ENCODE assay signal across 11 cellular contexts in the genomic region with DNA sequence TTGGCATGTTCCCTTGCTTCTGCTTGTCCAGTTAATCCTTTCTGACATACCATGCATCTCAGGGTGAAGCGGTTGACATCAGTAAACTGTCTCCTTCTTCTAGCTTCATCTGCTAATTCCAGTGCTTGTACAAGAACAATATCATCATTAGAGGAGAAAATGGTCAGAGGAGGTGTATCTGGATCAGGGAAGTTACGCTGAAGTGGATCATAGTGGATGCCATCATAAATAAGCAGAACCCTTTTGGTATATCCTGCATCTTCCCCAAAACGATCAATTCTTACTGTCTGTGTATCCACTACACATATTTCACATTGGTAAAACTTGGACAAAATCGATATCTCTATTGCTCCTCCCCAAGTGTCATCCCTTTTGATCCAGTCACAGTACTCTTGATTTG. TPM values are rescaled to one million over a fixed set of nuclear protein-coding genes. Genes with fewer than 3 reads are reported as not detected.
DNase-seq lines count a peak whose midpoint lies in the region; ATAC-seq, FAIRE-seq and TF ChIP-seq lines count a peak whose summit lies in the region.
"Had no signal": no experiment of that assay in that cellular context is flagged by ENCODE, and none has a peak within 500 bp of the region (broad histone marks: within the 10 kb centered on the region; RNA-seq: fewer than 3 reads in every experiment).

No MANE protein-coding gene starts in this region.

- peaks cover 28% of the 10 kb centered on the region for H3K4me1 ChIP-seq in CD8-positive, alpha-beta T cell (ENCODE audit: insufficient read depth, low read length)
- H3K4me1 ChIP-seq in NT2/D1 (ENCODE audit: insufficient read depth, insufficient read length): peaks cover 2% of the 10 kb centered on the region

- H3K27me3 Mint-ChIP-seq in CD8-positive, alpha-beta T cell (ENCODE audit: low read depth): no peaks in the 10 kb centered on the region
- H3K27me3 Mint-ChIP-seq: IgD-negative memory B cell had no signal

- intact Hi-C loops in CD8-positive, alpha-beta T cell (cut with DNase I, micrococcal nuclease): no loop called here

- no peak overlapping the region for H3K4me3 Mint-ChIP-seq in CD8-positive, alpha-beta T cell

- no peak overlapping the region for H3K27ac ChIP-seq in CD8-positive, alpha-beta T cell (ENCODE audit: low read depth, low read length)
- H3K27ac ChIP-seq: SJSA1 had no signal

- TF ChIP-seq CTCF in CD8-positive, alpha-beta T cell (IDR thresholded peaks at IDR 0.05): no peak

- peaks cover 51% of the 10 kb centered on the region for H3K36me3 Mint-ChIP-seq in CD8-positive, alpha-beta T cell

- POLR2A ChIA-PET in CD8-positive, alpha-beta T cell (lab: Charles Lee): no interaction called here

- no peak overlapping the region for H3K4me3 ChIP-seq in CD8-positive, alpha-beta T cell (ENCODE audit: low read depth, low read length)
- H3K4me3 ChIP-seq in NT2/D1 (ENCODE audit: insufficient read length, low read depth): peak overlapping the region; percentile 95

- peaks cover 75% of the 10 kb centered on the region for H3K4me1 Mint-ChIP-seq in CD8-positive, alpha-beta T cell (ENCODE audit: low read depth)

- no peaks in the 10 kb centered on the region for H3K27me3 ChIP-seq in CD8-positive, alpha-beta T cell (ENCODE audit: insufficient read depth, low read length)
- no peaks in the 10 kb centered on the region for H3K27me3 ChIP-seq in NT2/D1 (ENCODE audit: insufficient read depth, insufficient read length)
- H3K27me3 ChIP-seq: left lung, SJSA1 had no signal

- no peaks in the 10 kb centered on the region for H3K9me3 ChIP-seq in CD8-positive, alpha-beta T cell (ENCODE audit: low read length)
- H3K9me3 ChIP-seq in NT2/D1 (ENCODE audit: insufficient read depth, low read length): no peaks in the 10 kb centered on the region
- H3K9me3 ChIP-seq: left lung, SJSA1 had no signal

- no peak for FAIRE-seq in HTR-8/SVneo (lab: Jason Lieb, UNC)

- peaks cover 11% of the 10 kb centered on the region for H3K36me3 ChIP-seq in CD8-positive, alpha-beta T cell (ENCODE audit: insufficient read depth, low read length)
- H3K36me3 ChIP-seq in NT2/D1 (ENCODE audit: insufficient read depth, insufficient read length, low read length): peaks cover 39% of the 10 kb centered on the region

- no peak overlapping the region for H3K9ac ChIP-seq in NT2/D1 (ENCODE audit: insufficient read length, low read depth)

- H3K27ac Mint-ChIP-seq in CD8-positive, alpha-beta T cell: peak overlapping the region; percentile 57

- H3K9me3 Mint-ChIP-seq in CD8-positive, alpha-beta T cell: no peaks in the 10 kb centered on the region
- H3K9me3 Mint-ChIP-seq: IgD-negative memory B cell had no signal

- no peak for DNase-seq in CD8-positive, alpha-beta T cell
- no peak for DNase-seq in NT2/D1 (ENCODE audit: low read depth, low spot score)
- peak; percentile 9 for DNase-seq in islet precursor cell
- DNase-seq in HTR-8/SVneo (ENCODE audit: insufficient read length, low spot score): no peak
- DNase-seq in NCI-H345 treated with DMSO at 0.1 percent for 48 hours (lab: John Stamatoyannopoulos, UW; ENCODE audit: unreplicated experiment): no peak
- DNase-seq: CD4-positive, alpha-beta memory T cell; left lung had no signal

- CTCF ChIA-PET in CD8-positive, alpha-beta T cell (lab: Charles Lee): interaction anchor here (2.0 to 6.9 kb wide), 4 partner anchors 24 to 356 kb away, joined by 5 to 90 read pairs (median 36); no protein-coding TSS in a partner anchor

- no peak for ATAC-seq in CD8-positive, alpha-beta T cell
- no peak for ATAC-seq in GM21825 (IDR thresholded peaks at IDR 0.05; ENCODE audit: unreplicated experiment)
- ATAC-seq: left lung had no signal

RNA-seq across cellular contexts. Expression of gene YOD1, which starts 2.0 kb away (rescaled TPM):
- total RNA-seq in CD8-positive, alpha-beta T cell: 10 to 100 TPM; 18.9 to 19.3 TPM

RNA-seq across cellular contexts. Expression of gene PFKFB2, which starts 4.0 kb away (rescaled TPM):
- total RNA-seq in CD8-positive, alpha-beta T cell: 1 to 10 TPM; 8.1 to 8.5 TPM

RNA-seq across cellular contexts. Expression of gene C1orf116, which starts 16.5 kb away (rescaled TPM):
- under 1 TPM; 0.27 to 0.31 TPM for total RNA-seq in CD8-positive, alpha-beta T cell
- total RNA-seq: fibroblast of villous mesenchyme had no signal

RNA-seq across cellular contexts. Expression of gene C4BPB, which starts 39.6 kb away (rescaled TPM):
- total RNA-seq in CD8-positive, alpha-beta T cell: 1 to 10 TPM; 1.8 to 2.4 TPM
- total RNA-seq: fibroblast of villous mesenchyme had no signal

RNA-seq across cellular contexts. Expression of gene C4BPA, which starts 55.0 kb away (rescaled TPM):
- not detected for total RNA-seq in CD8-positive, alpha-beta T cell
- total RNA-seq: CD4-positive, alpha-beta memory T cell; fibroblast of villous mesenchyme; SJSA1 had no signal
